Comparison of ENCODE assay signal across 16 cellular contexts in the genomic region with DNA sequence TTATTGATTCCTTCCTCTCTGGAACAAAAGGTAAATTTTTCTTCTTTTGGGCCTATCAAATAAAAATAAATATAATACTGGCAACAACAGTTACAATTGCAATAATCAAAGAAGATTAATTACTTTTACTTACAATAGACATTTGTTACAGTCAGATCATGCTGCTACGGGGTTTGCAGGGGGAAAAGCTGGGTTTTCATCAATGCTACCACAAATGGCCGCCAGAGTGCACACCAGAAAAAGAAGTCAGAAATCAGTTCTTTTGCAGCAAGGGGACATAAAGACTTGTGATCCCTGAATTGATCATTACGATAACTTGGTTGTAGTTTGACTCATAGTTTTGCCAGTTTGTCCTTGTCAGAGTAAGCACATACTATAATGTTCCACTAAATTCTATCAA.
DNase-seq lines count a peak whose midpoint lies in the region; ATAC-seq, FAIRE-seq and TF ChIP-seq lines count a peak whose summit lies in the region.
"Had no signal": no experiment of that assay in that cellular context is flagged by ENCODE, and none has a peak within 500 bp of the region (broad histone marks: within the 10 kb centered on the region; RNA-seq: fewer than 3 reads in every experiment).

No MANE protein-coding gene starts in this region.

- TF ChIP-seq CTCF in MCF 10A (IDR thresholded peaks at IDR 0.05; ENCODE audit: unreplicated experiment) = peak; percentile 29
- no peak for TF ChIP-seq CTCF in breast epithelium (IDR thresholded peaks at IDR 0.05)
- TF ChIP-seq CTCF in endothelial cell (IDR thresholded peaks at IDR 0.05; ENCODE audit: unreplicated experiment) = no peak
- peak in 1 of 3 experiments; percentile 6 for TF ChIP-seq CTCF in testis (IDR thresholded peaks at IDR 0.05)

- H3K4me1 ChIP-seq in breast epithelium = no peaks in the 10 kb centered on the region
- H3K4me1 ChIP-seq in testis = no peaks in the 10 kb centered on the region
- H3K4me1 ChIP-seq: psoas muscle had no signal

- no peak for ATAC-seq in GM21390 (IDR thresholded peaks at IDR 0.05; ENCODE audit: unreplicated experiment)
- ATAC-seq: psoas muscle had no signal

- H3K4me3 ChIP-seq in breast epithelium = no peak overlapping the region
- H3K4me3 ChIP-seq in testis = no peak overlapping the region
- H3K4me3 ChIP-seq: psoas muscle had no signal

- no peaks in the 10 kb centered on the region for H3K27me3 ChIP-seq in breast epithelium
- H3K27me3 ChIP-seq in testis = no peaks in the 10 kb centered on the region

- TF ChIP-seq POLR2A in breast epithelium (IDR thresholded peaks at IDR 0.05) = no peak
- no peak for TF ChIP-seq POLR2A in testis (IDR thresholded peaks at IDR 0.05)
- no peak for TF ChIP-seq POLR2A in GM12891 (IDR thresholded peaks at IDR 0.05; ENCODE audit: low read depth, low read length)

- no peak overlapping the region for H3K4me3 Mint-ChIP-seq in MCF 10A (ENCODE audit: unreplicated experiment)
- H3K4me3 Mint-ChIP-seq in endothelial cell (ENCODE audit: unreplicated experiment) = no peak overlapping the region
- H3K4me3 Mint-ChIP-seq: activated B cell treated with CpG ODN at 0.5 μM for 24 hours had no signal

- WGBS in testis, 2 donors = 47 to 68% methylated on average over 3 of the region's 3 CpGs

- H3K9me3 ChIP-seq in breast epithelium (peaks cover 0 to 5% of the 10 kb centered on the region in 2 donors), testis (no peaks in the 10 kb centered on the region)
- H3K9me3 ChIP-seq: psoas muscle had no signal

- no peaks in the 10 kb centered on the region for H3K27me3 Mint-ChIP-seq in MCF 10A (ENCODE audit: insufficient read depth, unreplicated experiment)
- no peaks in the 10 kb centered on the region for H3K27me3 Mint-ChIP-seq in endothelial cell (ENCODE audit: unreplicated experiment)
- H3K27me3 Mint-ChIP-seq: activated B cell treated with CpG ODN at 0.5 μM for 24 hours had no signal

- H3K9me3 Mint-ChIP-seq in MCF 10A (ENCODE audit: unreplicated experiment) = no peaks in the 10 kb centered on the region
- H3K9me3 Mint-ChIP-seq in endothelial cell (ENCODE audit: unreplicated experiment) = no peaks in the 10 kb centered on the region

- no peak for FAIRE-seq in GM12891 (lab: Jason Lieb, UNC)
- FAIRE-seq: bronchial epithelial cell had no signal

- CTCF ChIA-PET in MCF 10A (lab: Yijun Ruan, JAX) = no interaction called here

- no peak overlapping the region for H3K27ac ChIP-seq in breast epithelium
- no peak overlapping the region for H3K27ac ChIP-seq in testis
- H3K27ac ChIP-seq: epithelial cell of prostate, psoas muscle had no signal

- POLR2A ChIA-PET in MCF 10A (lab: Yijun Ruan, JAX) = no interaction called here

- H3K36me3 Mint-ChIP-seq in MCF 10A (ENCODE audit: insufficient read depth, unreplicated experiment) (no peaks in the 10 kb centered on the region), endothelial cell (ENCODE audit: low read depth, unreplicated experiment) (no peaks in the 10 kb centered on the region)

- intact Hi-C loops in MCF 10A (cut with micrococcal nuclease) (loop anchor here (10.0 kb wide), 1 partner anchor 1803 kb away; no protein-coding TSS in a partner anchor), breast epithelium (cut with DNase I; ENCODE audit: low total_unique reads) (no loop called here), testis (cut with DNase I; ENCODE audit: low total_unique reads) (no loop called here)

- H3K4me1 Mint-ChIP-seq in MCF 10A (ENCODE audit: insufficient read depth, unreplicated experiment) (peaks cover 10% of the 10 kb centered on the region), endothelial cell (ENCODE audit: unreplicated experiment) (no peaks in the 10 kb centered on the region)
- H3K4me1 Mint-ChIP-seq: activated B cell treated with CpG ODN at 0.5 μM for 24 hours had no signal

- peak; percentile 8 for DNase-seq in MCF 10A (ENCODE audit: unreplicated experiment)
- DNase-seq in breast epithelium (ENCODE audit: low spot score in 2 of 2) = no peak
- DNase-seq in OCI-M1 (lab: John Stamatoyannopoulos, UW) = peak; percentile 55
- peak; percentile 5 for DNase-seq in endothelial cell (ENCODE audit: low spot score)
- peak; percentile 16 for DNase-seq in testis
- no peak for DNase-seq in NCI-H2081 treated with DMSO at 0.1 percent for 48 hours (lab: John Stamatoyannopoulos, UW)
- no peak for DNase-seq in GM12891 (ENCODE audit: insufficient read length, low spot score)
- DNase-seq: activated B cell treated with CpG ODN at 0.5 μM for 24 hours; activated T-cell treated with anti-CD3 and anti-CD28 coated beads, Interleukin-2, amount 50 U/mL, for 48 hours; NCI-H226; psoas muscle; stimulated activated CD4-positive, alpha-beta T cell treated with anti-CD3 and anti-CD28 coated beads, Interleukin-2, amount 100 ng/mL, for 48 hours; stimulated activated naive CD4-positive, alpha-beta T cell had no signal

- H3K36me3 ChIP-seq in breast epithelium (no peaks in the 10 kb centered on the region), testis (ENCODE audit: low read depth, missing control alignments) (no peaks in the 10 kb centered on the region)

- H3K27ac Mint-ChIP-seq in MCF 10A (ENCODE audit: low read depth, unreplicated experiment) (no peak overlapping the region), endothelial cell (ENCODE audit: unreplicated experiment) (no peak overlapping the region)
- H3K27ac Mint-ChIP-seq: activated B cell treated with CpG ODN at 0.5 μM for 24 hours had no signal

- BruUV-seq in MCF 10A (replicated peaks; lab: Mats Ljungman, UMichigan) = no TSS peak

TF ChIP-seq in GM12891, 5 proteins besides CTCF, POLR2A, EP300 and RAD21:
- TF ChIP-seq POLR2AphosphoS5 (IDR thresholded peaks at IDR 0.05; ENCODE audit: low read depth, low read length) (no peak), PAX5 (IDR thresholded peaks at IDR 0.05; ENCODE audit: insufficient read depth, low read length, severe bottlenecking) (no peak), TAF1 (IDR thresholded peaks at IDR 0.05; ENCODE audit: low read depth, low read length) (no peak), SPI1 (IDR thresholded peaks at IDR 0.05; ENCODE audit: low read depth, low read length) (no peak), POU2F2 (IDR thresholded peaks at IDR 0.05; ENCODE audit: low read depth, low read length) (no peak)

Comparison
In these comparisons a context has a peak if more than half of its experiments do, and no peak if none do; other contexts are left out.
1. DNase-seq: peak in MCF 10A (single experiment), OCI-M1 (single experiment), endothelial cell (single experiment) and testis (single experiment); none in breast epithelium (0 of 2), NCI-H2081 treated with DMSO at 0.1 percent for 48 hours (single experiment) and GM12891 (single experiment).